9 cellular contexts compared by ENCODE assay signal in the genomic region with DNA sequence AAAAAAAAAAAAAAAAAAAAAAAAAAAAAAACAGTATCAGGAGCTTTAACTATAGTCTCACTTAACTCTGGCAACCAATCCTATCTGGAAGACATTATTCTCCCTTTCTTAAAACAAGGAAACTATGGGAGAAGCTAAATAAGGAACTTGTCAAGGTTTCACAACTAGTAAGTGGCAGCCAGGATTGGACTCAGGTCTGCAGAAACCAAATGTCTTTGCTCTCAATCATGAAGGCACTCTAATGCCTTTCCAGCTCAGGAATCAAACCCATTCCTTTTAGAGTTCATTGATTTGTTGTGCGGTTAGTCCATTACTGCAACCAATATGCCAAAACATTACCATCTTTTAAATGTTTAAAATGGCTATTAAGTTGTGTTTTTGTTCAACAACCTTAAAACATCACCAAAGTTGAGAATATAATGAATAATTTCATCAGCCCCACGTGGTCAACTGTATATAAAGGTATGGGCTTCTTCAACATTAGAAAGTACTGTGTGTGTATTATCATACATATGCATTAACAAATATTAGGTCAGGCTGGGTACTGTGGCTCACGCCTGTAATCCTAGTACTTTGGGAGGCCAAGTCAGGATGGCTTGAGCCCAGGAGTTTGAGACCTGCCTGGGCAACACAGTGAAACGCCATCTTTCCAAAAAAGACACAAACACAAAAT. TPM values are rescaled to one million over a fixed set of nuclear protein-coding genes. Genes with fewer than 3 reads are reported as not detected.
DNase-seq lines count a peak whose midpoint lies in the region; ATAC-seq and TF ChIP-seq lines count a peak whose summit lies in the region.
"Had no signal": no experiment of that assay in that cellular context is flagged by ENCODE, and none has a peak within 500 bp of the region (broad histone marks: within the 10 kb centered on the region; RNA-seq: fewer than 3 reads in every experiment).

No MANE protein-coding gene starts in this region.

- POLR2A ChIA-PET in AG04450 (lab: Yijun Ruan, JAX), result no interaction called here

- peaks cover 15% of the 10 kb centered on the region for H3K4me1 ChIP-seq in adipocyte (ENCODE audit: control insufficient read depth, insufficient read depth, low read length)

- H3K9me3 ChIP-seq in AG04450 (ENCODE audit: control insufficient read depth, insufficient read depth, low read length), result no peaks in the 10 kb centered on the region; the same call in 1 of the 2 replicates
- H3K9me3 ChIP-seq in adipocyte (ENCODE audit: control insufficient read depth, low read length), result no peaks in the 10 kb centered on the region

- no peak overlapping the region for H3K27ac ChIP-seq in AG04450 (ENCODE audit: low read depth, low read length)

- CTCF ChIA-PET in AG04450 (lab: Charles Lee), result interaction anchor here (0.9 to 1.4 kb wide), 2 partner anchors 47 to 54 kb away, joined by 3 to 4 read pairs; no protein-coding TSS in a partner anchor

- H3K4me3 ChIP-seq in AG04450 (ENCODE audit: low read depth, low read length), result peak overlapping the region; percentile 100
- peak overlapping the region; percentile 81 for H3K4me3 ChIP-seq in HFF-Myc (replicated peaks; ENCODE audit: low read depth, low read length)
- peak overlapping the region; percentile 94 for H3K4me3 ChIP-seq in adipocyte (ENCODE audit: low read length)

- H3K9ac ChIP-seq in adipocyte (ENCODE audit: low read length), result peak overlapping the region; percentile 91

- ATAC-seq in HG03280 (IDR thresholded peaks at IDR 0.05; ENCODE audit: unreplicated experiment), result no peak

- H3K36me3 ChIP-seq in adipocyte (ENCODE audit: control insufficient read depth, insufficient read depth, low read length, severe bottlenecking), result peaks cover 14% of the 10 kb centered on the region

- H3K27me3 ChIP-seq in AG04450 (ENCODE audit: control insufficient read depth, insufficient read depth, low read length) (no peaks in the 10 kb centered on the region), adipocyte (replicated peaks; ENCODE audit: control insufficient read depth, insufficient read depth, low read length) (no peaks in the 10 kb centered on the region)

- TF ChIP-seq CTCF in AG04450 (IDR thresholded peaks at IDR 0.05; ENCODE audit: low read depth, low read length) (no peak), HFF-Myc (IDR thresholded peaks at IDR 0.05; ENCODE audit: low read depth, low read length, missing control alignments) (no peak)

- DNase-seq in AG04450 (ENCODE audit: low read depth, low spot score) (no peak), HFF-Myc (ENCODE audit: extremely low read depth, low read depth) (no peak), adipocyte (ENCODE audit: low read depth) (peak; percentile 22), medulla oblongata (ENCODE audit: extremely low spot score) (peak; percentile 11), amygdala (lab: John Stamatoyannopoulos, UW) (no peak), NCI-H345 (lab: John Stamatoyannopoulos, UW) (no peak), HT-29 (ENCODE audit: low spot score) (no peak)
- DNase-seq: NCI-H2227 treated with DMSO at 0.1 percent for 48 hours had no signal

RNA-seq across cellular contexts. Expression of a gene that starts 1.5 kb away (rescaled TPM):
- polyA plus RNA-seq in AG04450 (2011; rRNA removed), result 129 and 146 TPM in 2 replicates
- polyA minus RNA-seq in AG04450 (2011; rRNA and poly(A)+ RNA removed), result 131 and 143 TPM in 2 replicates
- total RNA-seq in HT-29 (2014; rRNA removed; shearing (Covaris generic)), result 62.9 and 67.5 TPM in 2 replicates

RNA-seq across cellular contexts. Expression of a gene that starts 44.8 kb away (rescaled TPM):
- 46.6 and 54.1 TPM in 2 replicates for polyA plus RNA-seq in AG04450 (2011; rRNA removed)
- 39.0 and 39.4 TPM in 2 replicates for polyA minus RNA-seq in AG04450 (2011; rRNA and poly(A)+ RNA removed)
- 19.9 and 23.7 TPM in 2 replicates for total RNA-seq in HT-29 (2014; rRNA removed; shearing (Covaris generic))

RNA-seq across cellular contexts. Expression of a gene that starts 49.1 kb away (rescaled TPM):
- polyA plus RNA-seq in AG04450 (2011; rRNA removed), result 33.8 and 34.6 TPM in 2 replicates
- polyA minus RNA-seq in AG04450 (2011; rRNA and poly(A)+ RNA removed), result 18.6 and 23.2 TPM in 2 replicates
- 47.5 and 51.9 TPM in 2 replicates for total RNA-seq in HT-29 (2014; rRNA removed; shearing (Covaris generic))

Comparison
In these comparisons a context has a peak if more than half of its experiments do, and no peak if none do; other contexts are left out.
1. DNase-seq: peak in adipocyte (single experiment) and medulla oblongata (single experiment); none in AG04450 (single experiment), HFF-Myc (single experiment), amygdala (0 of 56), NCI-H345 (single experiment) and HT-29 (single experiment).
2. Peak in every context shown above with its lines, with median percentiles within 50 percentile points of each other: H3K4me3 ChIP-seq.